In genomic region chr1:184223216-184223615, GRCh38 we compare ENCODE assay signal across 12 cellular contexts.
DNase-seq lines count a peak whose midpoint lies in the region; ATAC-seq and TF ChIP-seq lines count a peak whose summit lies in the region.
"Had no signal": no experiment of that assay in that cellular context is flagged by ENCODE, and none has a peak within 500 bp of the region (broad histone marks: within the 10 kb centered on the region; RNA-seq: fewer than 3 reads in every experiment).

No MANE protein-coding gene starts in this region.

- H3K27me3 ChIP-seq in H9 (ENCODE audit: insufficient read depth, low read length) (peaks cover 2% of the 10 kb centered on the region; the same call in 1 of the 2 replicates), osteoblast (ENCODE audit: insufficient read depth, low read length) (peaks cover 4% of the 10 kb centered on the region)
- H3K27me3 ChIP-seq: adrenal gland, SJCRH30, transverse colon had no signal

- no peaks in the 10 kb centered on the region for H3K9me3 ChIP-seq in H9 (ENCODE audit: control insufficient read depth, low read depth, low read length)
- no peaks in the 10 kb centered on the region for H3K9me3 ChIP-seq in osteoblast (ENCODE audit: low read depth, low read length)
- H3K9me3 ChIP-seq: adrenal gland, SJCRH30, transverse colon had no signal

- H3K79me2 ChIP-seq in H9 (ENCODE audit: insufficient read depth, low read length): no peaks in the 10 kb centered on the region
- H3K79me2 ChIP-seq in osteoblast (ENCODE audit: insufficient read depth, low read length): no peaks in the 10 kb centered on the region

- H3K79me1 ChIP-seq in H9 (ENCODE audit: insufficient read depth, low read depth, low read length, poor library complexity, severe bottlenecking): no peaks in the 10 kb centered on the region

- CTCF ChIA-PET in activated naive CD4-positive, alpha-beta T cell treated with anti-CD3 and anti-CD28 coated beads, Interleukin-2, amount 10 ng/mL, durations not matched to agents 7 days and 5 days (lab: Charles Lee): interaction anchor here (0.6 to 3.7 kb wide), 7 partner anchors 10 to 307 kb away, joined by 3 to 32 read pairs (median 3); no protein-coding TSS in a partner anchor

- no peak for TF ChIP-seq CTCF in H9 (conservative IDR thresholded peaks at IDR 0.05)
- TF ChIP-seq CTCF in coronary artery (IDR thresholded peaks at IDR 0.05): no peak
- TF ChIP-seq CTCF in osteoblast (IDR thresholded peaks at IDR 0.05; ENCODE audit: extremely low read depth, low read depth, low read length): no peak

- no peak overlapping the region for H3K14ac ChIP-seq in H9 (ENCODE audit: insufficient read depth, low read length)

- no peak overlapping the region for H3K4ac ChIP-seq in H9 (ENCODE audit: low read depth, low read length)

- no peak overlapping the region for H3K4me3 Mint-ChIP-seq in activated naive CD4-positive, alpha-beta T cell treated with anti-CD3 and anti-CD28 coated beads, Interleukin-2, amount 10 ng/mL, durations not matched to agents 7 days and 5 days
- H3K4me3 Mint-ChIP-seq in H9: no peak overlapping the region
- no peak overlapping the region for H3K4me3 Mint-ChIP-seq in stimulated activated memory B cell treated with anti-CD40 and anti-IgM and Interleukin-4, amounts not matched to agents 10 μg/mL and 1 μg/mL and 100 μg/mL, for 72 hours

- H3K36me3 Mint-ChIP-seq in activated naive CD4-positive, alpha-beta T cell treated with anti-CD3 and anti-CD28 coated beads, Interleukin-2, amount 10 ng/mL, durations not matched to agents 7 days and 5 days: no peaks in the 10 kb centered on the region
- no peaks in the 10 kb centered on the region for H3K36me3 Mint-ChIP-seq in H9 (ENCODE audit: insufficient read depth in 1 of 3, low read depth in 3 of 3)
- no peaks in the 10 kb centered on the region for H3K36me3 Mint-ChIP-seq in stimulated activated memory B cell treated with anti-CD40 and anti-IgM and Interleukin-4, amounts not matched to agents 10 μg/mL and 1 μg/mL and 100 μg/mL, for 72 hours

- H3K23me2 ChIP-seq in H9 (ENCODE audit: insufficient read length, low read depth, low read length, poor library complexity, severe bottlenecking): no peaks in the 10 kb centered on the region

- H2BK20ac ChIP-seq in H9 (ENCODE audit: low read depth, low read length, poor library complexity, severe bottlenecking): no peak overlapping the region

- H3K23ac ChIP-seq in H9 (ENCODE audit: insufficient read length, low read depth, low read length): no peak overlapping the region

- no peak overlapping the region for H3K27ac ChIP-seq in H9 (ENCODE audit: insufficient read length, low read depth, low read length)
- no peak overlapping the region for H3K27ac ChIP-seq in coronary artery
- H3K27ac ChIP-seq in osteoblast (ENCODE audit: low read depth, low read length): no peak overlapping the region
- H3K27ac ChIP-seq: adrenal gland, SJCRH30, transverse colon had no signal

- H2BK120ac ChIP-seq in H9 (ENCODE audit: low read depth, low read length, poor library complexity, severe bottlenecking): no peak overlapping the region

- H3K56ac ChIP-seq in H9 (ENCODE audit: insufficient read length, low read depth, low read length): no peak overlapping the region

- peaks cover 6% of the 10 kb centered on the region for H3K27me3 Mint-ChIP-seq in activated naive CD4-positive, alpha-beta T cell treated with anti-CD3 and anti-CD28 coated beads, Interleukin-2, amount 10 ng/mL, durations not matched to agents 7 days and 5 days
- peaks cover 58% of the 10 kb centered on the region for H3K27me3 Mint-ChIP-seq in H9 (ENCODE audit: low read depth)
- peaks cover 7% of the 10 kb centered on the region for H3K27me3 Mint-ChIP-seq in stimulated activated memory B cell treated with anti-CD40 and anti-IgM and Interleukin-4, amounts not matched to agents 10 μg/mL and 1 μg/mL and 100 μg/mL, for 72 hours

- H3K4me3 ChIP-seq in coronary artery: peak overlapping the region; percentile 42
- H3K4me3 ChIP-seq in osteoblast (ENCODE audit: insufficient read depth, low read length): no peak overlapping the region
- H3K4me3 ChIP-seq: SJCRH30, transverse colon had no signal

- ATAC-seq in HG03108 (IDR thresholded peaks at IDR 0.05; ENCODE audit: unreplicated experiment) (no peak), GM18909 (IDR thresholded peaks at IDR 0.05; ENCODE audit: poor library complexity, unreplicated experiment) (no peak)
- ATAC-seq in stimulated activated memory B cell treated with anti-CD40 and anti-IgM and Interleukin-4, amounts not matched to agents 10 μg/mL and 1 μg/mL and 100 μg/mL, for 72 hours: no peak

- H3K4me1 ChIP-seq in H9 (ENCODE audit: insufficient read depth, low read length): no peaks in the 10 kb centered on the region; the same call in 1 of the 2 replicates
- H3K4me1 ChIP-seq in osteoblast (ENCODE audit: insufficient read depth, low read length): no peaks in the 10 kb centered on the region
- H3K4me1 ChIP-seq: adrenal gland, SJCRH30 had no signal

- H2AK5ac ChIP-seq in H9 (ENCODE audit: insufficient read length, low read length): no peak overlapping the region

- no peak overlapping the region for H4K8ac ChIP-seq in H9 (replicated peaks; ENCODE audit: insufficient read length, low read depth, low read length)

- no peak overlapping the region for H3T11ph ChIP-seq in H9 (ENCODE audit: low read length)

- no peaks in the 10 kb centered on the region for H3K36me3 ChIP-seq in osteoblast (ENCODE audit: insufficient read depth, low read length)
- H3K36me3 ChIP-seq: adrenal gland, SJCRH30, transverse colon had no signal

- H3K9me3 Mint-ChIP-seq in activated naive CD4-positive, alpha-beta T cell treated with anti-CD3 and anti-CD28 coated beads, Interleukin-2, amount 10 ng/mL, durations not matched to agents 7 days and 5 days: no peaks in the 10 kb centered on the region
- H3K9me3 Mint-ChIP-seq in H9: no peaks in the 10 kb centered on the region
- H3K9me3 Mint-ChIP-seq in stimulated activated memory B cell treated with anti-CD40 and anti-IgM and Interleukin-4, amounts not matched to agents 10 μg/mL and 1 μg/mL and 100 μg/mL, for 72 hours: no peaks in the 10 kb centered on the region

- H2AFZ ChIP-seq in H9 (ENCODE audit: low read length): no peak overlapping the region
- no peak overlapping the region for H2AFZ ChIP-seq in osteoblast (ENCODE audit: low read length)

- H3K4me2 ChIP-seq in H9 (ENCODE audit: insufficient read depth, insufficient read length, low read length): no peak overlapping the region
- peak overlapping the region; percentile 74 for H3K4me2 ChIP-seq in osteoblast (ENCODE audit: insufficient read depth, low read length)

- H4K20me1 ChIP-seq in H9 (ENCODE audit: control insufficient read depth, insufficient read depth, insufficient read length) (no peaks in the 10 kb centered on the region), osteoblast (ENCODE audit: insufficient read depth, low read length) (no peaks in the 10 kb centered on the region)

- H2BK5ac ChIP-seq in H9 (ENCODE audit: insufficient read length, low read length): no peak overlapping the region

- H3K18ac ChIP-seq in H9 (ENCODE audit: insufficient read length, low read depth, low read length): no peak overlapping the region

- H2BK12ac ChIP-seq in H9 (ENCODE audit: insufficient read length, low read depth, low read length): no peak overlapping the region

- DNase-seq in activated naive CD4-positive, alpha-beta T cell treated with Interleukin-2 at 50 U/mL for 16 hours: peak; percentile 12
- no peak for DNase-seq in activated naive CD4-positive, alpha-beta T cell treated with anti-CD3 and anti-CD28 coated beads, Interleukin-2, amount 10 ng/mL, durations not matched to agents 7 days and 5 days
- DNase-seq in H9 (peak; percentile 54), coronary artery (ENCODE audit: low spot score) (no peak), osteoblast (ENCODE audit: insufficient read length, low spot score, missing footprints) (no peak)
- DNase-seq: COR-L47 had no signal

- H2BK15ac ChIP-seq in H9 (ENCODE audit: low read depth, low read length): no peak overlapping the region

- H4K91ac ChIP-seq in H9 (ENCODE audit: insufficient read length, low read depth, low read length): no peak overlapping the region

- no CpG with 5 or more reads among the region's 11 CpGs for WGBS in H9 (ENCODE audit: extremely low coverage, insufficient read length, low lambda C conversion rate)

- no peak overlapping the region for H3K9ac ChIP-seq in H9 (ENCODE audit: extremely low read depth, insufficient read length, low read length)

- H4K5ac ChIP-seq in H9 (ENCODE audit: insufficient read length, low read depth, low read length): no peak overlapping the region

- no peak overlapping the region for H3K27ac Mint-ChIP-seq in activated naive CD4-positive, alpha-beta T cell treated with anti-CD3 and anti-CD28 coated beads, Interleukin-2, amount 10 ng/mL, durations not matched to agents 7 days and 5 days
- no peak overlapping the region for H3K27ac Mint-ChIP-seq in H9
- H3K27ac Mint-ChIP-seq in stimulated activated memory B cell treated with anti-CD40 and anti-IgM and Interleukin-4, amounts not matched to agents 10 μg/mL and 1 μg/mL and 100 μg/mL, for 72 hours: no peak overlapping the region

- no peaks in the 10 kb centered on the region for H3K4me1 Mint-ChIP-seq in activated naive CD4-positive, alpha-beta T cell treated with anti-CD3 and anti-CD28 coated beads, Interleukin-2, amount 10 ng/mL, durations not matched to agents 7 days and 5 days
- H3K4me1 Mint-ChIP-seq in H9: peaks cover 12 to 16% of the 10 kb centered on the region in 2 experiments
- H3K4me1 Mint-ChIP-seq in stimulated activated memory B cell treated with anti-CD40 and anti-IgM and Interleukin-4, amounts not matched to agents 10 μg/mL and 1 μg/mL and 100 μg/mL, for 72 hours: no peaks in the 10 kb centered on the region

Comparison
In these comparisons a context has a peak if more than half of its experiments do, and no peak if none do; other contexts are left out.
1. DNase-seq: peak in activated naive CD4-positive, alpha-beta T cell treated with Interleukin-2 at 50 U/mL for 16 hours (single experiment) and H9 (single experiment); none in activated naive CD4-positive, alpha-beta T cell treated with anti-CD3 and anti-CD28 coated beads, Interleukin-2, amount 10 ng/mL, durations not matched to agents 7 days and 5 days (single experiment), coronary artery (single experiment) and osteoblast (single experiment).